1 cellular context compared by ENCODE assay signal in genomic region chr2:20609995-20610357, GRCh38.
TF ChIP-seq lines count a peak whose summit lies in the region.

No MANE protein-coding gene starts in this region.

TF ChIP-seq in liver, 16 proteins besides CTCF, POLR2A, EP300 and RAD21 (continued from another document):
- TF ChIP-seq ZBTB33 (IDR thresholded peaks at IDR 0.05) (no peak), YY1 (IDR thresholded peaks at IDR 0.05) (no peak), EGR1 (IDR thresholded peaks at IDR 0.05; ENCODE audit: low read depth in 2 of 2) (no peak)
